20 cellular contexts compared by ENCODE assay signal in the genomic region with DNA sequence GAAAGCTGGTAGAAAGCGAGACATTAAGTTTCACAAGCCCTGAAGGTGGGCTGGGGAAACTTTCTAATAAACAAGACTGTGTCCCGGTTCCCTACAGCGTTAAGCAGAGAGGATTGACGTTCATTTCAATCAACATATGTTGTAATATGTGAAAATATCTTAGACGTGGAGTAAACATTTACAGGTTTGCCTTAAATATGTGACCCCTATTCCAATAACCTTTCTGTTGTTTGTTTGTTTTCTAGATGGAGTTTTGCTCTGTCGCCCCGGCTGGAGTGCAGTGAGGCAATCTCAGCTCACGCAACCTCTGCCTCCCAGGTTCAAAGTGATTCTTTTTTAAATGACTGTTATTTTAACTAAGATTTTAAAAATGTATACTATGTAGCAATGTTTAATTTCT.
"Had no signal": no experiment of that assay in that cellular context is flagged by ENCODE, and none has a peak within 500 bp of the region (broad histone marks: within the 10 kb centered on the region; RNA-seq: fewer than 3 reads in every experiment).

No MANE protein-coding gene starts in this region.

- H3K9me3 ChIP-seq: neutrophil, psoas muscle, suprapubic skin, thyroid gland, upper lobe of left lung, vagina had no signal

- H3K4me3 Mint-ChIP-seq: naive thymus-derived CD4-positive, alpha-beta T cell had no signal

- FAIRE-seq: endometrium, kidney had no signal

- H3K4me3 ChIP-seq: psoas muscle, skin epidermis, suprapubic skin, thyroid gland, upper lobe of left lung, vagina had no signal

- DNase-seq: effector memory CD4-positive, alpha-beta T cell; foreskin keratinocyte; kidney; left cardiac atrium; left ventricle myocardium superior; naive thymus-derived CD4-positive, alpha-beta T cell; psoas muscle; retina; stimulated activated CD4-positive, alpha-beta T cell treated with anti-CD3 and anti-CD28 coated beads, Interleukin-12 subunit alpha, Interleukin-12 subunit beta, amount 100 ng/mL, for 4 hours; stimulated activated CD4-positive, alpha-beta T cell treated with anti-CD3 and anti-CD28 coated beads, Interleukin-2, amount 100 ng/mL, for 48 hours; stimulated activated naive CD8-positive, alpha-beta T cell treated with anti-CD3 and anti-CD28 coated beads, Interleukin-15, Interleukin-2, amounts not matched to agents 100 U/mL and 50 U/mL, for 24 hours; thyroid gland; upper lobe of left lung had no signal

- H3K36me3 Mint-ChIP-seq: naive thymus-derived CD4-positive, alpha-beta T cell had no signal

- H3K36me3 ChIP-seq: neutrophil, suprapubic skin, thyroid gland, upper lobe of left lung, vagina had no signal

- H3K27me3 ChIP-seq: foreskin keratinocyte, neutrophil, suprapubic skin, thyroid gland, upper lobe of left lung, vagina had no signal

- H3K27ac ChIP-seq: foreskin keratinocyte, neutrophil, psoas muscle, skin epidermis, suprapubic skin, thyroid gland, upper lobe of left lung, vagina had no signal

- H3K27ac Mint-ChIP-seq: naive thymus-derived CD4-positive, alpha-beta T cell had no signal

- H3K4me1 ChIP-seq: psoas muscle, suprapubic skin, thyroid gland, upper lobe of left lung, vagina had no signal

- ATAC-seq: esophagus mucosa; foreskin keratinocyte; left ventricle myocardium superior; naive thymus-derived CD4-positive, alpha-beta T cell; psoas muscle; sciatic nerve; stimulated activated naive CD8-positive, alpha-beta T cell treated with anti-CD3 and anti-CD28 coated beads, Interleukin-15, Interleukin-2, amounts not matched to agents 100 U/mL and 50 U/mL, for 24 hours had no signal
